Comparison of ENCODE assay signal across 1 cellular context in genomic region chr16:30368792-30369090, GRCh38.
TF ChIP-seq lines count a peak whose summit lies in the region.

No MANE protein-coding gene starts in this region.

TF ChIP-seq in SK-N-SH treated with all-trans-retinoic acid at 6 μM for 48 hours, 23 proteins besides CTCF, POLR2A, EP300 and RAD21 (continued from another document):
- no peak for TF ChIP-seq TSHZ2 (CRISPR knock-in tag; IDR thresholded peaks at IDR 0.05)
- no peak for TF ChIP-seq PATZ1 (CRISPR knock-in tag; IDR thresholded peaks at IDR 0.05; ENCODE audit: borderline replicate concordance)
- TF ChIP-seq, protein P1, sequence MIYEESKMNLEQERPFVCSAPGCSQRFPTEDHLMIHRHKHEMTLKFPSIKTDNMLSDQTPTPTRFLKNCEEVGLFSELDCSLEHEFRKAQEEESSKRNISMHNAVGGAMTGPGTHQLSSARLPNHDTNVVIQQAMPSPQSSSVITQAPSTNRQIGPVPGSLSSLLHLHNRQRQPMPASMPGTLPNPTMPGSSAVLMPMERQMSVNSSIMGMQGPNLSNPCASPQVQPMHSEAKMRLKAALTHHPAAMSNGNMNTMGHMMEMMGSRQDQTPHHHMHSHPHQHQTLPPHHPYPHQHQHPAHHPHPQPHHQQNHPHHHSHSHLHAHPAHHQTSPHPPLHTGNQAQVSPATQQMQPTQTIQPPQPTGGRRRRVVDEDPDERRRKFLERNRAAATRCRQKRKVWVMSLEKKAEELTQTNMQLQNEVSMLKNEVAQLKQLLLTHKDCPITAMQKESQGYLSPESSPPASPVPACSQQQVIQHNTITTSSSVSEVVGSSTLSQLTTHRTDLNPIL (CRISPR knock-in tag; IDR thresholded peaks at IDR 0.05; ENCODE audit: low read depth): no peak
- TF ChIP-seq, protein P2, sequence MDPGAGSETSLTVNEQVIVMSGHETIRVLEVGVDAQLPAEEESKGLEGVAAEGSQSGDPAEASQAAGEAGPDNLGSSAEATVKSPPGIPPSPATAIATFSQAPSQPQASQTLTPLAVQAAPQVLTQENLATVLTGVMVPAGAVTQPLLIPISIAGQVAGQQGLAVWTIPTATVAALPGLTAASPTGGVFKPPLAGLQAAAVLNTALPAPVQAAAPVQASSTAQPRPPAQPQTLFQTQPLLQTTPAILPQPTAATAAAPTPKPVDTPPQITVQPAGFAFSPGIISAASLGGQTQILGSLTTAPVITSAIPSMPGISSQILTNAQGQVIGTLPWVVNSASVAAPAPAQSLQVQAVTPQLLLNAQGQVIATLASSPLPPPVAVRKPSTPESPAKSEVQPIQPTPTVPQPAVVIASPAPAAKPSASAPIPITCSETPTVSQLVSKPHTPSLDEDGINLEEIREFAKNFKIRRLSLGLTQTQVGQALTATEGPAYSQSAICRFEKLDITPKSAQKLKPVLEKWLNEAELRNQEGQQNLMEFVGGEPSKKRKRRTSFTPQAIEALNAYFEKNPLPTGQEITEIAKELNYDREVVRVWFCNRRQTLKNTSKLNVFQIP (CRISPR knock-in tag; IDR thresholded peaks at IDR 0.05; ENCODE audit: borderline replicate concordance, low read depth): no peak
- TF ChIP-seq RARB (CRISPR knock-in tag; IDR thresholded peaks at IDR 0.05): no peak
- no peak for TF ChIP-seq ESRRG (CRISPR knock-in tag; IDR thresholded peaks at IDR 0.05)
- TF ChIP-seq CSDC2 (CRISPR knock-in tag; IDR thresholded peaks at IDR 0.05): no peak
- no peak for TF ChIP-seq ZNF565 (CRISPR knock-in tag; conservative IDR thresholded peaks at IDR 0.05; ENCODE audit: low read depth)
- TF ChIP-seq GLIS3 (CRISPR knock-in tag; IDR thresholded peaks at IDR 0.05): no peak
- TF ChIP-seq ZNF70 (CRISPR knock-in tag; IDR thresholded peaks at IDR 0.05): no peak
- no peak for TF ChIP-seq ZNF8 (CRISPR knock-in tag; IDR thresholded peaks at IDR 0.05)
- no peak for TF ChIP-seq TCF4 (CRISPR knock-in tag; IDR thresholded peaks at IDR 0.05; ENCODE audit: borderline replicate concordance)
- TF ChIP-seq CSRNP3 (CRISPR knock-in tag; IDR thresholded peaks at IDR 0.05): no peak
- TF ChIP-seq ARNTL (CRISPR knock-in tag; IDR thresholded peaks at IDR 0.05; ENCODE audit: borderline replicate concordance, low read depth): no peak
- no peak for TF ChIP-seq PPARA (CRISPR knock-in tag; IDR thresholded peaks at IDR 0.05; ENCODE audit: borderline replicate concordance)
- no peak for TF ChIP-seq SNAI2 (CRISPR knock-in tag; IDR thresholded peaks at IDR 0.05)
